ENCODE assay signal across 1 cellular context in genomic region chr16:74997042-74997491, GRCh38.
A peak's percentile ranks its signal among the peaks of the same experiment; 100 is the strongest.
TF ChIP-seq lines count a peak whose summit lies in the region.

No MANE protein-coding gene starts in this region.

TF ChIP-seq in HepG2, 621 proteins besides CTCF, POLR2A, EP300 and RAD21 (continued from another document and continues in another):
- TF ChIP-seq PHB2 (IDR thresholded peaks at IDR 0.05; ENCODE audit: partially characterized antibody) (no peak), SP2 (CRISPR knock-in tag; IDR thresholded peaks at IDR 0.05) (no peak), IRF2 (CRISPR knock-in tag; IDR thresholded peaks at IDR 0.05) (peak; percentile 68), CBX5 (CRISPR knock-in tag; IDR thresholded peaks at IDR 0.05; ENCODE audit: borderline replicate concordance) (peak; percentile 48; the same call in 1 of the 2 replicates), MIER2 (CRISPR knock-in tag; IDR thresholded peaks at IDR 0.05) (no peak), SMAD1 (CRISPR knock-in tag; IDR thresholded peaks at IDR 0.05; ENCODE audit: borderline replicate concordance, low read depth) (no peak), ARID2 (CRISPR knock-in tag; IDR thresholded peaks at IDR 0.05; ENCODE audit: borderline replicate concordance) (no peak), ELF4 (CRISPR knock-in tag; IDR thresholded peaks at IDR 0.05; ENCODE audit: borderline replicate concordance) (no peak), ZNF563 (CRISPR knock-in tag; IDR thresholded peaks at IDR 0.05) (no peak), ZKSCAN1 (IDR thresholded peaks at IDR 0.05; ENCODE audit: low read length) (no peak), HOXA9 (CRISPR knock-in tag; IDR thresholded peaks at IDR 0.05; ENCODE audit: borderline replicate concordance) (no peak), NFRKB (IDR thresholded peaks at IDR 0.05) (no peak), NFE2 (CRISPR knock-in tag; IDR thresholded peaks at IDR 0.05) (no peak), XRCC5 (optimal IDR thresholded peaks at IDR 0.05; ENCODE audit: low read length) (no peak), PCBP1 (IDR thresholded peaks at IDR 0.05; ENCODE audit: borderline replicate concordance, low read depth, low read length) (no peak), ZNF607 (CRISPR knock-in tag; IDR thresholded peaks at IDR 0.05; ENCODE audit: borderline replicate concordance) (no peak), HIVEP1 (CRISPR knock-in tag; IDR thresholded peaks at IDR 0.05) (no peak), ZNF160 (CRISPR knock-in tag; IDR thresholded peaks at IDR 0.05) (no peak), ZNF550 (CRISPR knock-in tag; IDR thresholded peaks at IDR 0.05; ENCODE audit: borderline replicate concordance) (no peak), ZNF24 (IDR thresholded peaks at IDR 0.05) (no peak), MAZ (IDR thresholded peaks at IDR 0.05; ENCODE audit: borderline replicate concordance, low read depth, low read length) (no peak), MAZ (CRISPR knock-in tag; IDR thresholded peaks at IDR 0.05; ENCODE audit: low read depth) (no peak), HBP1 (CRISPR knock-in tag; IDR thresholded peaks at IDR 0.05; ENCODE audit: low read depth) (no peak), MAFK (conservative IDR thresholded peaks at IDR 0.05 in 1 of 2, IDR thresholded peaks at IDR 0.05 in 1 of 2; ENCODE audit: low read length in 2 of 2) (no peak), CEBPB (IDR thresholded peaks at IDR 0.05; ENCODE audit: borderline replicate concordance, low read depth, low read length) (peak; percentile 61; the same call in 1 of the 2 replicates), ZNF7 (CRISPR knock-in tag; IDR thresholded peaks at IDR 0.05) (no peak), IRF1 (CRISPR knock-in tag; IDR thresholded peaks at IDR 0.05; ENCODE audit: low read depth) (no peak), ZNF879 (CRISPR knock-in tag; IDR thresholded peaks at IDR 0.05) (no peak), ZNF317 (CRISPR knock-in tag; IDR thresholded peaks at IDR 0.05) (no peak), ZNF274 (CRISPR knock-in tag; IDR thresholded peaks at IDR 0.05) (no peak), CAMTA2 (CRISPR knock-in tag; IDR thresholded peaks at IDR 0.05; ENCODE audit: borderline replicate concordance) (no peak), ZBTB3 (CRISPR knock-in tag; IDR thresholded peaks at IDR 0.05; ENCODE audit: borderline replicate concordance, low read depth) (peak; percentile 42; the same call in 1 of the 2 replicates), ZNF251 (CRISPR knock-in tag; IDR thresholded peaks at IDR 0.05) (no peak), ZNF782 (CRISPR knock-in tag; IDR thresholded peaks at IDR 0.05; ENCODE audit: borderline replicate concordance) (no peak; the same call in 1 of the 2 replicates), ZBTB8A (CRISPR knock-in tag; IDR thresholded peaks at IDR 0.05; ENCODE audit: borderline replicate concordance, low read depth) (no peak), RFXANK (CRISPR knock-in tag; IDR thresholded peaks at IDR 0.05) (no peak), CC2D1A (CRISPR knock-in tag; IDR thresholded peaks at IDR 0.05) (no peak), PRMT3 (CRISPR knock-in tag; IDR thresholded peaks at IDR 0.05; ENCODE audit: borderline replicate concordance, low read depth) (no peak), RCOR2 (CRISPR knock-in tag; IDR thresholded peaks at IDR 0.05) (no peak), ZNF264 (CRISPR knock-in tag; IDR thresholded peaks at IDR 0.05) (no peak), TBP (CRISPR knock-in tag; IDR thresholded peaks at IDR 0.05) (no peak)
- TF ChIP-seq, protein P1, sequence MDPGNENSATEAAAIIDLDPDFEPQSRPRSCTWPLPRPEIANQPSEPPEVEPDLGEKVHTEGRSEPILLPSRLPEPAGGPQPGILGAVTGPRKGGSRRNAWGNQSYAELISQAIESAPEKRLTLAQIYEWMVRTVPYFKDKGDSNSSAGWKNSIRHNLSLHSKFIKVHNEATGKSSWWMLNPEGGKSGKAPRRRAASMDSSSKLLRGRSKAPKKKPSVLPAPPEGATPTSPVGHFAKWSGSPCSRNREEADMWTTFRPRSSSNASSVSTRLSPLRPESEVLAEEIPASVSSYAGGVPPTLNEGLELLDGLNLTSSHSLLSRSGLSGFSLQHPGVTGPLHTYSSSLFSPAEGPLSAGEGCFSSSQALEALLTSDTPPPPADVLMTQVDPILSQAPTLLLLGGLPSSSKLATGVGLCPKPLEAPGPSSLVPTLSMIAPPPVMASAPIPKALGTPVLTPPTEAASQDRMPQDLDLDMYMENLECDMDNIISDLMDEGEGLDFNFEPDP (CRISPR knock-in tag; conservative IDR thresholded peaks at IDR 0.05) = no peak
- TF ChIP-seq, protein P2, sequence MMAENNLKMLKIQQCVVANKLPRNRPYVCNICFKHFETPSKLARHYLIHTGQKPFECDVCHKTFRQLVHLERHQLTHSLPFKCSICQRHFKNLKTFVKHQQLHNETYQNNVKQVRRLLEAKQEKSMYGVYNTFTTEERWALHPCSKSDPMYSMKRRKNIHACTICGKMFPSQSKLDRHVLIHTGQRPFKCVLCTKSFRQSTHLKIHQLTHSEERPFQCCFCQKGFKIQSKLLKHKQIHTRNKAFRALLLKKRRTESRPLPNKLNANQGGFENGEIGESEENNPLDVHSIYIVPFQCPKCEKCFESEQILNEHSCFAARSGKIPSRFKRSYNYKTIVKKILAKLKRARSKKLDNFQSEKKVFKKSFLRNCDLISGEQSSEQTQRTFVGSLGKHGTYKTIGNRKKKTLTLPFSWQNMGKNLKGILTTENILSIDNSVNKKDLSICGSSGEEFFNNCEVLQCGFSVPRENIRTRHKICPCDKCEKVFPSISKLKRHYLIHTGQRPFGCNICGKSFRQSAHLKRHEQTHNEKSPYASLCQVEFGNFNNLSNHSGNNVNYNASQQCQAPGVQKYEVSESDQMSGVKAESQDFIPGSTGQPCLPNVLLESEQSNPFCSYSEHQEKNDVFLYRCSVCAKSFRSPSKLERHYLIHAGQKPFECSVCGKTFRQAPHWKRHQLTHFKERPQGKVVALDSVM (CRISPR knock-in tag; IDR thresholded peaks at IDR 0.05) = 0 out of 2 replicates have a peak, but pooled peaks have one; percentile 19
- TF ChIP-seq, protein P3, sequence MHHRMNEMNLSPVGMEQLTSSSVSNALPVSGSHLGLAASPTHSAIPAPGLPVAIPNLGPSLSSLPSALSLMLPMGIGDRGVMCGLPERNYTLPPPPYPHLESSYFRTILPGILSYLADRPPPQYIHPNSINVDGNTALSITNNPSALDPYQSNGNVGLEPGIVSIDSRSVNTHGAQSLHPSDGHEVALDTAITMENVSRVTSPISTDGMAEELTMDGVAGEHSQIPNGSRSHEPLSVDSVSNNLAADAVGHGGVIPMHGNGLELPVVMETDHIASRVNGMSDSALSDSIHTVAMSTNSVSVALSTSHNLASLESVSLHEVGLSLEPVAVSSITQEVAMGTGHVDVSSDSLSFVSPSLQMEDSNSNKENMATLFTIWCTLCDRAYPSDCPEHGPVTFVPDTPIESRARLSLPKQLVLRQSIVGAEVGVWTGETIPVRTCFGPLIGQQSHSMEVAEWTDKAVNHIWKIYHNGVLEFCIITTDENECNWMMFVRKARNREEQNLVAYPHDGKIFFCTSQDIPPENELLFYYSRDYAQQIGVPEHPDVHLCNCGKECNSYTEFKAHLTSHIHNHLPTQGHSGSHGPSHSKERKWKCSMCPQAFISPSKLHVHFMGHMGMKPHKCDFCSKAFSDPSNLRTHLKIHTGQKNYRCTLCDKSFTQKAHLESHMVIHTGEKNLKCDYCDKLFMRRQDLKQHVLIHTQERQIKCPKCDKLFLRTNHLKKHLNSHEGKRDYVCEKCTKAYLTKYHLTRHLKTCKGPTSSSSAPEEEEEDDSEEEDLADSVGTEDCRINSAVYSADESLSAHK (CRISPR knock-in tag; IDR thresholded peaks at IDR 0.05; ENCODE audit: borderline replicate concordance) = no peak
- TF ChIP-seq, protein P4, sequence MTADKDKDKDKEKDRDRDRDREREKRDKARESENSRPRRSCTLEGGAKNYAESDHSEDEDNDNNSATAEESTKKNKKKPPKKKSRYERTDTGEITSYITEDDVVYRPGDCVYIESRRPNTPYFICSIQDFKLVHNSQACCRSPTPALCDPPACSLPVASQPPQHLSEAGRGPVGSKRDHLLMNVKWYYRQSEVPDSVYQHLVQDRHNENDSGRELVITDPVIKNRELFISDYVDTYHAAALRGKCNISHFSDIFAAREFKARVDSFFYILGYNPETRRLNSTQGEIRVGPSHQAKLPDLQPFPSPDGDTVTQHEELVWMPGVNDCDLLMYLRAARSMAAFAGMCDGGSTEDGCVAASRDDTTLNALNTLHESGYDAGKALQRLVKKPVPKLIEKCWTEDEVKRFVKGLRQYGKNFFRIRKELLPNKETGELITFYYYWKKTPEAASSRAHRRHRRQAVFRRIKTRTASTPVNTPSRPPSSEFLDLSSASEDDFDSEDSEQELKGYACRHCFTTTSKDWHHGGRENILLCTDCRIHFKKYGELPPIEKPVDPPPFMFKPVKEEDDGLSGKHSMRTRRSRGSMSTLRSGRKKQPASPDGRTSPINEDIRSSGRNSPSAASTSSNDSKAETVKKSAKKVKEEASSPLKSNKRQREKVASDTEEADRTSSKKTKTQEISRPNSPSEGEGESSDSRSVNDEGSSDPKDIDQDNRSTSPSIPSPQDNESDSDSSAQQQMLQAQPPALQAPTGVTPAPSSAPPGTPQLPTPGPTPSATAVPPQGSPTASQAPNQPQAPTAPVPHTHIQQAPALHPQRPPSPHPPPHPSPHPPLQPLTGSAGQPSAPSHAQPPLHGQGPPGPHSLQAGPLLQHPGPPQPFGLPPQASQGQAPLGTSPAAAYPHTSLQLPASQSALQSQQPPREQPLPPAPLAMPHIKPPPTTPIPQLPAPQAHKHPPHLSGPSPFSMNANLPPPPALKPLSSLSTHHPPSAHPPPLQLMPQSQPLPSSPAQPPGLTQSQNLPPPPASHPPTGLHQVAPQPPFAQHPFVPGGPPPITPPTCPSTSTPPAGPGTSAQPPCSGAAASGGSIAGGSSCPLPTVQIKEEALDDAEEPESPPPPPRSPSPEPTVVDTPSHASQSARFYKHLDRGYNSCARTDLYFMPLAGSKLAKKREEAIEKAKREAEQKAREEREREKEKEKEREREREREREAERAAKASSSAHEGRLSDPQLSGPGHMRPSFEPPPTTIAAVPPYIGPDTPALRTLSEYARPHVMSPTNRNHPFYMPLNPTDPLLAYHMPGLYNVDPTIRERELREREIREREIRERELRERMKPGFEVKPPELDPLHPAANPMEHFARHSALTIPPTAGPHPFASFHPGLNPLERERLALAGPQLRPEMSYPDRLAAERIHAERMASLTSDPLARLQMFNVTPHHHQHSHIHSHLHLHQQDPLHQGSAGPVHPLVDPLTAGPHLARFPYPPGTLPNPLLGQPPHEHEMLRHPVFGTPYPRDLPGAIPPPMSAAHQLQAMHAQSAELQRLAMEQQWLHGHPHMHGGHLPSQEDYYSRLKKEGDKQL (CRISPR knock-in tag; IDR thresholded peaks at IDR 0.05; ENCODE audit: low read depth) = no peak
- TF ChIP-seq, protein P5, sequence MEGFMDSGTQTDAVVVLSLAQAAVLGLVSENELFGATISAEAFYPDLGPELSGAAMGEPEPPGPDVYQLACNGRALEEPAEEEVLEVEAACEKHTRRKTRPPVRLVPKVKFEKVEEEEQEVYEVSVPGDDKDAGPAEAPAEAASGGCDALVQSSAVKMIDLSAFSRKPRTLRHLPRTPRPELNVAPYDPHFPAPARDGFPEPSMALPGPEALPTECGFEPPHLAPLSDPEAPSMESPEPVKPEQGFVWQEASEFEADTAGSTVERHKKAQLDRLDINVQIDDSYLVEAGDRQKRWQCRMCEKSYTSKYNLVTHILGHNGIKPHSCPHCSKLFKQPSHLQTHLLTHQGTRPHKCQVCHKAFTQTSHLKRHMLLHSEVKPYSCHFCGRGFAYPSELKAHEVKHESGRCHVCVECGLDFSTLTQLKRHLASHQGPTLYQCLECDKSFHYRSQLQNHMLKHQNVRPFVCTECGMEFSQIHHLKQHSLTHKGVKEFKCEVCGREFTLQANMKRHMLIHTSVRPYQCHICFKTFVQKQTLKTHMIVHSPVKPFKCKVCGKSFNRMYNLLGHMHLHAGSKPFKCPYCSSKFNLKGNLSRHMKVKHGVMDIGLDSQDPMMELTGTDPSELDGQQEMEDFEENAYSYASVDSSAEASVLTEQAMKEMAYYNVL (CRISPR knock-in tag; IDR thresholded peaks at IDR 0.05; ENCODE audit: borderline replicate concordance) = no peak; the same call in 1 of the 2 replicates
- TF ChIP-seq, protein P6, sequence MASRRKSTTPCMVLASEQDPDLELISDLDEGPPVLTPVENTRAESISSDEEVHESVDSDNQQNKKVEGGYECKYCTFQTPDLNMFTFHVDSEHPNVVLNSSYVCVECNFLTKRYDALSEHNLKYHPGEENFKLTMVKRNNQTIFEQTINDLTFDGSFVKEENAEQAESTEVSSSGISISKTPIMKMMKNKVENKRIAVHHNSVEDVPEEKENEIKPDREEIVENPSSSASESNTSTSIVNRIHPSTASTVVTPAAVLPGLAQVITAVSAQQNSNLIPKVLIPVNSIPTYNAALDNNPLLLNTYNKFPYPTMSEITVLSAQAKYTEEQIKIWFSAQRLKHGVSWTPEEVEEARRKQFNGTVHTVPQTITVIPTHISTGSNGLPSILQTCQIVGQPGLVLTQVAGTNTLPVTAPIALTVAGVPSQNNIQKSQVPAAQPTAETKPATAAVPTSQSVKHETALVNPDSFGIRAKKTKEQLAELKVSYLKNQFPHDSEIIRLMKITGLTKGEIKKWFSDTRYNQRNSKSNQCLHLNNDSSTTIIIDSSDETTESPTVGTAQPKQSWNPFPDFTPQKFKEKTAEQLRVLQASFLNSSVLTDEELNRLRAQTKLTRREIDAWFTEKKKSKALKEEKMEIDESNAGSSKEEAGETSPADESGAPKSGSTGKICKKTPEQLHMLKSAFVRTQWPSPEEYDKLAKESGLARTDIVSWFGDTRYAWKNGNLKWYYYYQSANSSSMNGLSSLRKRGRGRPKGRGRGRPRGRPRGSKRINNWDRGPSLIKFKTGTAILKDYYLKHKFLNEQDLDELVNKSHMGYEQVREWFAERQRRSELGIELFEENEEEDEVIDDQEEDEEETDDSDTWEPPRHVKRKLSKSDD (CRISPR knock-in tag; IDR thresholded peaks at IDR 0.05; ENCODE audit: low read depth) = no peak
